9 cellular contexts compared by ENCODE assay signal in the genomic region with DNA sequence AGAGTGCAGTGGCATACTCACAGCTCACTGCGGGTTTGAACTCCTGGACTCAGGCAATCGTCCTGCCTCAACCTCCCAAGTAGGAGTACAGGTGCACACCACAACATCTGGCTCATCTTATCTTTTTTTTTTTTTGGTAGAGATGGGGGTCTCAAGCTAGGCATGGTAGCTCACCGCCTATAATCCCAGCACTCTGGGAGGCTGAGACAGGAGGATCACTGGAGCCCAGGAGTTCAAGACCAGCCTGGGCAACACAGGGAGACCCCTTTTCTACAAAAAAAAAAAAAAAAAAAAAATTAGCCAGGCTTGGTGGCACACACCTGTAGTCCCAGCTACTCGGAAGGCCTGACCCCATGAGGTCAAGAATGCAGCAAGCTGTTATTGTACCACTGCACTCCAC. TPM values are rescaled to one million over a fixed set of nuclear protein-coding genes. Genes with fewer than 3 reads are reported as not detected.
DNase-seq lines count a peak whose midpoint lies in the region; ATAC-seq and TF ChIP-seq lines count a peak whose summit lies in the region.
"Had no signal": no experiment of that assay in that cellular context is flagged by ENCODE, and none has a peak within 500 bp of the region (broad histone marks: within the 10 kb centered on the region; RNA-seq: fewer than 3 reads in every experiment).

No MANE protein-coding gene starts in this region.

- H3K36me3 ChIP-seq in heart left ventricle = no peaks in the 10 kb centered on the region
- H3K36me3 ChIP-seq in lower lobe of right lung = no peaks in the 10 kb centered on the region
- no peaks in the 10 kb centered on the region for H3K36me3 ChIP-seq in upper lobe of right lung

- intact Hi-C loops in heart left ventricle (cut with DNase I) = no loop called here
- intact Hi-C loops in left ventricle myocardium superior (cut with micrococcal nuclease) = no loop called here
- intact Hi-C loops in activated T-helper 2 cell treated with anti-CD3 and anti-CD28 coated beads, Interferon-gamma antibody, Interleukin-2, Interleukin-4, amounts not matched to agents 10 μg/mL and 5 μg/mL and 100 μg/mL, durations not matched to agents 14 hours and 24 hours and 36 hours (cut with micrococcal nuclease) = no loop called here
- intact Hi-C loops in lower lobe of right lung (cut with DNase I) = no loop called here
- intact Hi-C loops in upper lobe of right lung (cut with DNase I) = no loop called here

- H3K9me3 Mint-ChIP-seq in activated T-helper 2 cell treated with anti-CD3 and anti-CD28 coated beads, Interferon-gamma antibody, Interleukin-2, Interleukin-4, amounts not matched to agents 10 μg/mL and 5 μg/mL and 100 μg/mL, durations not matched to agents 14 hours and 24 hours and 36 hours = no peaks in the 10 kb centered on the region

- H3K27ac ChIP-seq in heart left ventricle = peak overlapping the region in 9 of 12 donors; percentile 2 to 84 (median 39)
- peak overlapping the region; percentile 58 for H3K27ac ChIP-seq in lower lobe of right lung
- H3K27ac ChIP-seq in upper lobe of right lung = peak overlapping the region; percentile 68

- H3K4me1 ChIP-seq in heart left ventricle (peaks cover 0 to 62% (median 29%) of the 10 kb centered on the region in 12 donors), lower lobe of right lung (peaks cover 44% of the 10 kb centered on the region), upper lobe of right lung (peaks cover 28% of the 10 kb centered on the region)

- peaks cover 45% of the 10 kb centered on the region for H3K4me1 Mint-ChIP-seq in activated T-helper 2 cell treated with anti-CD3 and anti-CD28 coated beads, Interferon-gamma antibody, Interleukin-2, Interleukin-4, amounts not matched to agents 10 μg/mL and 5 μg/mL and 100 μg/mL, durations not matched to agents 14 hours and 24 hours and 36 hours (ENCODE audit: low read depth)

- ATAC-seq in heart left ventricle (no peak), left ventricle myocardium superior (no peak), lower lobe of right lung (no peak), upper lobe of right lung (no peak), HG03565 (IDR thresholded peaks at IDR 0.05; ENCODE audit: unreplicated experiment) (no peak), HG02678 (IDR thresholded peaks at IDR 0.05; ENCODE audit: unreplicated experiment) (no peak)

- peak overlapping the region; percentile 62 for H3K4me3 Mint-ChIP-seq in activated T-helper 2 cell treated with anti-CD3 and anti-CD28 coated beads, Interferon-gamma antibody, Interleukin-2, Interleukin-4, amounts not matched to agents 10 μg/mL and 5 μg/mL and 100 μg/mL, durations not matched to agents 14 hours and 24 hours and 36 hours (ENCODE audit: low read depth)

- H3K36me3 Mint-ChIP-seq in activated T-helper 2 cell treated with anti-CD3 and anti-CD28 coated beads, Interferon-gamma antibody, Interleukin-2, Interleukin-4, amounts not matched to agents 10 μg/mL and 5 μg/mL and 100 μg/mL, durations not matched to agents 14 hours and 24 hours and 36 hours (ENCODE audit: low read depth) = peaks cover 23% of the 10 kb centered on the region

- 89 to 93% (median 92%) methylated on average over 4 of the region's 4 CpGs for WGBS in heart left ventricle, 4 donors

- H3K9me3 ChIP-seq in heart left ventricle = no peaks in the 10 kb centered on the region
- H3K9me3 ChIP-seq in lower lobe of right lung = no peaks in the 10 kb centered on the region
- no peaks in the 10 kb centered on the region for H3K9me3 ChIP-seq in upper lobe of right lung

- no peak for TF ChIP-seq CTCF in heart left ventricle (IDR thresholded peaks at IDR 0.05)
- no peak for TF ChIP-seq CTCF in lower lobe of right lung (IDR thresholded peaks at IDR 0.05)
- TF ChIP-seq CTCF in upper lobe of right lung (IDR thresholded peaks at IDR 0.05) = no peak

- DNase-seq in heart left ventricle = no peak
- DNase-seq in left ventricle myocardium superior = no peak
- no peak for DNase-seq in activated T-helper 2 cell treated with anti-CD3 and anti-CD28 coated beads, Interferon-gamma antibody, Interleukin-2, Interleukin-4, amounts not matched to agents 10 μg/mL and 5 μg/mL and 100 μg/mL, durations not matched to agents 14 hours and 24 hours and 36 hours (ENCODE audit: low spot score)
- no peak for DNase-seq in lower lobe of right lung
- no peak for DNase-seq in upper lobe of right lung
- DNase-seq in NCI-H82 treated with DMSO at 0.1 percent for 48 hours (lab: John Stamatoyannopoulos, UW; ENCODE audit: unreplicated experiment) = no peak
- DNase-seq: caudate nucleus had no signal

- no peak overlapping the region for H3K4me3 ChIP-seq in heart left ventricle
- no peak overlapping the region for H3K4me3 ChIP-seq in lower lobe of right lung
- H3K4me3 ChIP-seq in upper lobe of right lung = no peak overlapping the region

- no peaks in the 10 kb centered on the region for H3K27me3 Mint-ChIP-seq in activated T-helper 2 cell treated with anti-CD3 and anti-CD28 coated beads, Interferon-gamma antibody, Interleukin-2, Interleukin-4, amounts not matched to agents 10 μg/mL and 5 μg/mL and 100 μg/mL, durations not matched to agents 14 hours and 24 hours and 36 hours (ENCODE audit: low read depth)

- TF ChIP-seq POLR2A in heart left ventricle (IDR thresholded peaks at IDR 0.05) = no peak

- H3K27me3 ChIP-seq in heart left ventricle = no peaks in the 10 kb centered on the region
- H3K27me3 ChIP-seq in lower lobe of right lung (ENCODE audit: low read depth) = no peaks in the 10 kb centered on the region
- no peaks in the 10 kb centered on the region for H3K27me3 ChIP-seq in upper lobe of right lung

- peak overlapping the region; percentile 89 for H3K27ac Mint-ChIP-seq in activated T-helper 2 cell treated with anti-CD3 and anti-CD28 coated beads, Interferon-gamma antibody, Interleukin-2, Interleukin-4, amounts not matched to agents 10 μg/mL and 5 μg/mL and 100 μg/mL, durations not matched to agents 14 hours and 24 hours and 36 hours

RNA-seq across cellular contexts. Expression of gene ILRUN, which starts 31.5 kb away (rescaled TPM):
- total RNA-seq in heart left ventricle (100 to 1,000 TPM in 8 of 9 donors, 10 to 100 TPM in 1; 91.2 to 191 (median 116) TPM), left ventricle myocardium superior (148 TPM), lower lobe of right lung (90.3 TPM), upper lobe of right lung (101 TPM)
- 100 to 1,000 TPM in 1 of 2 donors, 10 to 100 TPM in 1; 95.4 to 150 TPM for polyA plus RNA-seq in heart left ventricle
- 68.7 and 72.9 TPM in 2 replicates for total RNA-seq in activated T-helper 2 cell treated with anti-CD3 and anti-CD28 coated beads, Interferon-gamma antibody, Interleukin-2, Interleukin-4, amounts not matched to agents 10 μg/mL and 5 μg/mL and 100 μg/mL, durations not matched to agents 14 hours and 24 hours and 36 hours
